ENCODE assay signal across 21 cellular contexts in the genomic region with DNA sequence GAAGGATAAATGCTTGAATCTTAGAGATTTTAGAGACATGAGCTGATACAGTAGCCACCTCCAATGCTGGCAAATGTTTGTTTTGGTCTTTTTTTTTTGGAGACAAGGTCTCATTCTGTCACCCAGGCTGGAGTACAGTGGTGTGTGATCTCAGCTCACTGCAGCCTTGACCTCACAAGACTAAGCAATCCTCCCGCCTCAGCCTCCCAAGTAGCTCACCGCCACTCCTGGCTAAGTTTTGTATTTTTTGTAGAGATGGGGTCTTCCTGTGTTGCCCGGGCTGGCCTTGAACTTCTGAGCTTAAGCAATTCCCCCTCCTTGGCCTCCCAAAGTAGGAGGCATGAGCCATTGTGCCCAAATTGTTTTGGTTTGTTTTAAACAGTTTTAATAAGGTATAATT. TPM values are rescaled to one million over a fixed set of nuclear protein-coding genes. Genes with fewer than 3 reads are reported as not detected.
DNase-seq lines count a peak whose midpoint lies in the region; ATAC-seq and TF ChIP-seq lines count a peak whose summit lies in the region.
"Had no signal": no experiment of that assay in that cellular context is flagged by ENCODE, and none has a peak within 500 bp of the region (broad histone marks: within the 10 kb centered on the region; RNA-seq: fewer than 3 reads in every experiment).

No MANE protein-coding gene starts in this region.

- H3K4me3 Mint-ChIP-seq in activated CD4-positive, alpha-beta T cell treated with anti-CD3 and anti-CD28 coated beads, Interleukin-2, amount 10 ng/mL, durations not matched to agents 7 days and 5 days: no peak overlapping the region
- no peak overlapping the region for H3K4me3 Mint-ChIP-seq in activated T-cell treated with anti-CD3 and anti-CD28 coated beads, Interleukin-2, amount 50 U/mL, for 24 hours
- no peak overlapping the region for H3K4me3 Mint-ChIP-seq in activated T-cell treated with anti-CD3 and anti-CD28 coated beads, Interleukin-2, amount 50 U/mL, for 4 hours
- H3K4me3 Mint-ChIP-seq in GM23338: no peak overlapping the region
- H3K4me3 Mint-ChIP-seq in WTC11: no peak overlapping the region
- H3K4me3 Mint-ChIP-seq: B cell, HFFc6 had no signal

- no peaks in the 10 kb centered on the region for H3K36me3 ChIP-seq in GM23338 (ENCODE audit: insufficient read depth)

- H3K27ac Mint-ChIP-seq in activated CD4-positive, alpha-beta T cell treated with anti-CD3 and anti-CD28 coated beads, Interleukin-2, amount 10 ng/mL, durations not matched to agents 7 days and 5 days: peak overlapping the region; percentile 63
- peak overlapping the region; percentile 71 for H3K27ac Mint-ChIP-seq in activated T-cell treated with anti-CD3 and anti-CD28 coated beads, Interleukin-2, amount 50 U/mL, for 24 hours
- H3K27ac Mint-ChIP-seq in GM23338: no peak overlapping the region
- H3K27ac Mint-ChIP-seq in WTC11: peak overlapping the region; percentile 45; the same call in 1 of the 2 replicates
- H3K27ac Mint-ChIP-seq: B cell, HFFc6 had no signal

- peaks cover 53% of the 10 kb centered on the region for H3K4me1 Mint-ChIP-seq in activated CD4-positive, alpha-beta T cell treated with anti-CD3 and anti-CD28 coated beads, Interleukin-2, amount 10 ng/mL, durations not matched to agents 7 days and 5 days
- H3K4me1 Mint-ChIP-seq in activated T-cell treated with anti-CD3 and anti-CD28 coated beads, Interleukin-2, amount 50 U/mL, for 24 hours (ENCODE audit: low read depth): peaks cover 27% of the 10 kb centered on the region
- H3K4me1 Mint-ChIP-seq in activated T-cell treated with anti-CD3 and anti-CD28 coated beads, Interleukin-2, amount 50 U/mL, for 4 hours (ENCODE audit: low read depth): peaks cover 22% of the 10 kb centered on the region
- H3K4me1 Mint-ChIP-seq in GM23338: peaks cover 26% of the 10 kb centered on the region
- peaks cover 29% of the 10 kb centered on the region for H3K4me1 Mint-ChIP-seq in WTC11

- H3K4me1 ChIP-seq in GM23338 (ENCODE audit: insufficient read depth): peaks cover 26% of the 10 kb centered on the region
- H3K4me1 ChIP-seq: HAP-1 had no signal

- TF ChIP-seq CTCF in GM23338 (conservative IDR thresholded peaks at IDR 0.05; ENCODE audit: low read depth in 2 of 2): no peak
- no peak for TF ChIP-seq CTCF in WTC11 (IDR thresholded peaks at IDR 0.05)

- H4K20me1 ChIP-seq in GM23338 (replicated peaks; ENCODE audit: insufficient read depth): no peaks in the 10 kb centered on the region
- H4K20me1 ChIP-seq: BLaER1 had no signal

- 0 out of 2 replicates have a peak overlapping the region, but pooled peaks have one; percentile 36 for H3K27ac ChIP-seq in GM23338 (ENCODE audit: low read depth)
- H3K27ac ChIP-seq: 22Rv1, BLaER1, C4-2B had no signal

- ATAC-seq in activated T-cell treated with anti-CD3 and anti-CD28 coated beads, Interleukin-2, amount 50 U/mL, for 4 hours: no peak
- no peak for ATAC-seq in GM23338
- no peak for ATAC-seq in WTC11

- CTCF ChIA-PET in activated CD4-positive, alpha-beta T cell treated with anti-CD3 and anti-CD28 coated beads, Interleukin-2, amount 10 ng/mL, durations not matched to agents 7 days and 5 days (lab: Charles Lee): interaction anchor here (0.6 to 0.7 kb wide), 2 partner anchors 27 to 30 kb away, joined by 3 to 5 read pairs; no protein-coding TSS in a partner anchor
- CTCF ChIA-PET in WTC11 (lab: Charles Lee): interaction anchor here (2.5 kb wide), 1 partner anchor 66 kb away, joined by 5 read pairs; no protein-coding TSS in a partner anchor

- POLR2A ChIA-PET in activated CD4-positive, alpha-beta T cell treated with anti-CD3 and anti-CD28 coated beads, Interleukin-2, amount 10 ng/mL, durations not matched to agents 7 days and 5 days (lab: Charles Lee): no interaction called here
- POLR2A ChIA-PET in WTC11 (lab: Charles Lee): no interaction called here

- H3F3A ChIP-seq in GM23338 (replicated peaks; ENCODE audit: low read depth): 0 out of 2 replicates have a peak, but pooled peaks cover 6% of the 10 kb centered on the region

- no peak overlapping the region for H2AFZ ChIP-seq in GM23338

- DNase-seq in activated CD4-positive, alpha-beta T cell treated with anti-CD3 and anti-CD28 coated beads, Interleukin-2, amount 10 ng/mL, durations not matched to agents 7 days and 5 days: no peak
- DNase-seq in activated CD4-positive, alpha-beta T cell treated with anti-CD3 and anti-CD28 coated beads, Interleukin-2, amount 50 U/mL, for 1 hour: no peak
- no peak for DNase-seq in activated T-cell treated with anti-CD3 and anti-CD28 coated beads, Interleukin-2, amount 50 U/mL, for 24 hours
- no peak for DNase-seq in activated T-cell treated with anti-CD3 and anti-CD28 coated beads, Interleukin-2, amount 50 U/mL, for 4 hours
- DNase-seq in GM23338 (ENCODE audit: low spot score) (no peak), WTC11 (ENCODE audit: low spot score) (no peak), NCI-H146 treated with DMSO at 0.1 percent for 48 hours (lab: John Stamatoyannopoulos, UW; ENCODE audit: unreplicated experiment) (no peak)
- no peak for DNase-seq in central memory CD4-positive, alpha-beta T cell
- DNase-seq: Calu3, COR-L47, DMS53, DMS79 treated with DMSO at 0.1 percent for 48 hours, GF-D8, GOT3, HFFc6 had no signal

- no peaks in the 10 kb centered on the region for H3K9me3 Mint-ChIP-seq in activated CD4-positive, alpha-beta T cell treated with anti-CD3 and anti-CD28 coated beads, Interleukin-2, amount 10 ng/mL, durations not matched to agents 7 days and 5 days
- no peaks in the 10 kb centered on the region for H3K9me3 Mint-ChIP-seq in activated T-cell treated with anti-CD3 and anti-CD28 coated beads, Interleukin-2, amount 50 U/mL, for 24 hours
- H3K9me3 Mint-ChIP-seq in activated T-cell treated with anti-CD3 and anti-CD28 coated beads, Interleukin-2, amount 50 U/mL, for 4 hours: no peaks in the 10 kb centered on the region
- H3K9me3 Mint-ChIP-seq in GM23338: no peaks in the 10 kb centered on the region; the same call in 2 of the 3 replicates
- H3K9me3 Mint-ChIP-seq in WTC11: no peaks in the 10 kb centered on the region
- H3K9me3 Mint-ChIP-seq: CD4-positive, CD25-positive, alpha-beta regulatory T cell; HFFc6 had no signal

- H3K36me3 Mint-ChIP-seq in activated CD4-positive, alpha-beta T cell treated with anti-CD3 and anti-CD28 coated beads, Interleukin-2, amount 10 ng/mL, durations not matched to agents 7 days and 5 days (ENCODE audit: low read depth): peaks cover 6% of the 10 kb centered on the region
- H3K36me3 Mint-ChIP-seq in activated T-cell treated with anti-CD3 and anti-CD28 coated beads, Interleukin-2, amount 50 U/mL, for 24 hours (ENCODE audit: low read depth): peaks cover 14% of the 10 kb centered on the region
- no peaks in the 10 kb centered on the region for H3K36me3 Mint-ChIP-seq in activated T-cell treated with anti-CD3 and anti-CD28 coated beads, Interleukin-2, amount 50 U/mL, for 4 hours (ENCODE audit: insufficient read depth)
- no peaks in the 10 kb centered on the region; the same call in 2 of the 3 replicates for H3K36me3 Mint-ChIP-seq in GM23338 (ENCODE audit: low read depth)
- no peaks in the 10 kb centered on the region for H3K36me3 Mint-ChIP-seq in WTC11
- H3K36me3 Mint-ChIP-seq: CD4-positive, CD25-positive, alpha-beta regulatory T cell had no signal

- peaks cover 3% of the 10 kb centered on the region; the same call in 1 of the 2 replicates for H3K79me2 ChIP-seq in GM23338 (replicated peaks; ENCODE audit: insufficient read depth)

- H3K27me3 Mint-ChIP-seq in activated CD4-positive, alpha-beta T cell treated with anti-CD3 and anti-CD28 coated beads, Interleukin-2, amount 10 ng/mL, durations not matched to agents 7 days and 5 days: no peaks in the 10 kb centered on the region
- no peaks in the 10 kb centered on the region for H3K27me3 Mint-ChIP-seq in activated T-cell treated with anti-CD3 and anti-CD28 coated beads, Interleukin-2, amount 50 U/mL, for 24 hours
- H3K27me3 Mint-ChIP-seq in activated T-cell treated with anti-CD3 and anti-CD28 coated beads, Interleukin-2, amount 50 U/mL, for 4 hours (ENCODE audit: low read depth): no peaks in the 10 kb centered on the region
- peaks cover 7% of the 10 kb centered on the region for H3K27me3 Mint-ChIP-seq in GM23338 (ENCODE audit: insufficient read depth, low read depth, poor library complexity)
- H3K27me3 Mint-ChIP-seq in WTC11 (ENCODE audit: low read depth): no peaks in the 10 kb centered on the region
- H3K27me3 Mint-ChIP-seq: B cell; CD4-positive, CD25-positive, alpha-beta regulatory T cell had no signal

- H3K27me3 ChIP-seq in GM23338 (ENCODE audit: insufficient read depth): no peaks in the 10 kb centered on the region
- H3K27me3 ChIP-seq: BLaER1 had no signal

- no peak overlapping the region for H3K4me2 ChIP-seq in GM23338
- H3K4me2 ChIP-seq: BLaER1 had no signal

- H3K9me2 ChIP-seq in GM23338 (ENCODE audit: insufficient read depth): no peaks in the 10 kb centered on the region

- H3K4me3 ChIP-seq in GM23338: no peak overlapping the region
- H3K4me3 ChIP-seq: BLaER1, HAP-1 had no signal

RNA-seq across cellular contexts. Expression of gene DOLPP1, which starts 6.8 kb away (rescaled TPM):
- 10 to 100 TPM; 19.5 to 19.6 TPM for total RNA-seq in activated CD4-positive, alpha-beta T cell treated with anti-CD3 and anti-CD28 coated beads, Interleukin-2, amount 10 ng/mL, durations not matched to agents 7 days and 5 days
- 10 to 100 TPM; 27.5 to 30.5 (median 30.3) TPM for total RNA-seq in activated T-cell treated with anti-CD3 and anti-CD28 coated beads, Interleukin-2, amount 50 U/mL, for 4 hours
- total RNA-seq in GM23338 (2014; rRNA removed; shearing (Covaris generic)): 30.0 and 31.9 TPM in 2 replicates
- polyA plus RNA-seq in GM23338 (2016; fragmentation: Nextera tagmentation; extraction: Ambion mirVana): 20.5 and 23.3 TPM in 2 replicates
- total RNA-seq in WTC11 (2021): 30.4 to 35.6 TPM (median 32.7 TPM) in 3 replicates

RNA-seq across cellular contexts. Expression of gene CRAT, which starts 36.5 kb away (rescaled TPM):
- total RNA-seq in activated CD4-positive, alpha-beta T cell treated with anti-CD3 and anti-CD28 coated beads, Interleukin-2, amount 10 ng/mL, durations not matched to agents 7 days and 5 days: 10 to 100 TPM; 20.4 to 25.2 TPM
- 1 to 10 TPM; 3.4 to 5.2 (median 5.2) TPM for total RNA-seq in activated T-cell treated with anti-CD3 and anti-CD28 coated beads, Interleukin-2, amount 50 U/mL, for 4 hours
- total RNA-seq in GM23338 (2014; rRNA removed; shearing (Covaris generic)): 9.9 TPM in 2 replicates
- 3.7 and 4.6 TPM in 2 replicates for polyA plus RNA-seq in GM23338 (2016; fragmentation: Nextera tagmentation; extraction: Ambion mirVana)
- 17.2 to 19.1 TPM (median 17.5 TPM) in 3 replicates for total RNA-seq in WTC11 (2021)

RNA-seq across cellular contexts. Expression of gene PTPA, which starts 37.1 kb away (rescaled TPM):
- total RNA-seq in activated CD4-positive, alpha-beta T cell treated with anti-CD3 and anti-CD28 coated beads, Interleukin-2, amount 10 ng/mL, durations not matched to agents 7 days and 5 days: 100 to 1,000 TPM in 1 of 2 experiments, 10 to 100 TPM in 1; 96.4 to 111 TPM
- 10 to 100 TPM; 80.7 to 90.2 (median 89.9) TPM for total RNA-seq in activated T-cell treated with anti-CD3 and anti-CD28 coated beads, Interleukin-2, amount 50 U/mL, for 4 hours
- 110 and 122 TPM in 2 replicates for total RNA-seq in GM23338 (2014; rRNA removed; shearing (Covaris generic))
- polyA plus RNA-seq in GM23338 (2016; fragmentation: Nextera tagmentation; extraction: Ambion mirVana): 53.9 and 57.3 TPM in 2 replicates
- total RNA-seq in WTC11 (2021): 181 to 186 TPM (median 186 TPM) in 3 replicates

RNA-seq across cellular contexts. Expression of gene MIGA2, which starts 37.7 kb away (rescaled TPM):
- total RNA-seq in activated CD4-positive, alpha-beta T cell treated with anti-CD3 and anti-CD28 coated beads, Interleukin-2, amount 10 ng/mL, durations not matched to agents 7 days and 5 days: 10 to 100 TPM; 33.8 to 43.1 TPM
- 10 to 100 TPM; 42.4 to 50.9 (median 46.6) TPM for total RNA-seq in activated T-cell treated with anti-CD3 and anti-CD28 coated beads, Interleukin-2, amount 50 U/mL, for 4 hours
- total RNA-seq in GM23338 (2014; rRNA removed; shearing (Covaris generic)): 37.1 and 47.8 TPM in 2 replicates
- polyA plus RNA-seq in GM23338 (2016; fragmentation: Nextera tagmentation; extraction: Ambion mirVana): 15.3 and 19.3 TPM in 2 replicates
- total RNA-seq in WTC11 (2021): 39.9 to 61.7 TPM (median 48.0 TPM) in 3 replicates

RNA-seq across cellular contexts. Expression of gene SH3GLB2, which starts 46.0 kb away (rescaled TPM):
- 100 to 1,000 TPM; 111 to 124 TPM for total RNA-seq in activated CD4-positive, alpha-beta T cell treated with anti-CD3 and anti-CD28 coated beads, Interleukin-2, amount 10 ng/mL, durations not matched to agents 7 days and 5 days
- total RNA-seq in activated T-cell treated with anti-CD3 and anti-CD28 coated beads, Interleukin-2, amount 50 U/mL, for 4 hours: 10 to 100 TPM; 37.5 to 43.2 (median 40.9) TPM
- 64.3 and 68.0 TPM in 2 replicates for total RNA-seq in GM23338 (2014; rRNA removed; shearing (Covaris generic))
- polyA plus RNA-seq in GM23338 (2016; fragmentation: Nextera tagmentation; extraction: Ambion mirVana): 21.9 and 22.8 TPM in 2 replicates
- total RNA-seq in WTC11 (2021): 59.7 to 65.7 TPM (median 62.9 TPM) in 3 replicates
